In the genomic region with DNA sequence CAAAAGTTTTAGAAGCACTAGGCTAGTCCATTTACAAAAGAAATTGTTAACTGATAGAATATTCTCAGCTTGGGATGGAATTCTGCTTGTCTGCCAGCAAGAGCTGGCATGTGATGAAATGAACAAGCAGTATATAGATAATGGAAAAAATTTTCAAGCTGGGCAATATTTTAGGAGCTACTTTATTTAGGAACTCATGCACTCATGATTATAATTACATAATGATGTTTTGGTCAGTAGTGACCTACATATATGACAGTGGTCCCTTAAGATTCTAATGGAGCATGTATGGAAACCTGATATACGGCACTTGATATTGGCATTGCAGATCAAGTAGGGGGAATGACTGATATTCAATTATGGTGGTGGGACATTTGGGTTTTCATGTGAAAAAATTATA, we compare ENCODE assay signal across 24 cellular contexts.
"Had no signal": no experiment of that assay in that cellular context is flagged by ENCODE, and none has a peak within 500 bp of the region (broad histone marks: within the 10 kb centered on the region; RNA-seq: fewer than 3 reads in every experiment).

No MANE protein-coding gene starts in this region.

- H3K27ac Mint-ChIP-seq: stimulated activated effector memory CD8-positive, alpha-beta T cell treated with anti-CD3 and anti-CD28 coated beads, Interleukin-12 subunit alpha, Interleukin-12 subunit beta, amount 100 ng/mL, for 72 hours; stimulated activated memory B cell treated with anti-CD40 and anti-IgM and Interleukin-4, amounts not matched to agents 10 μg/mL and 1 μg/mL and 100 μg/mL, for 72 hours; stimulated activated naive B cell treated with anti-CD40 and anti-IgM and Interleukin-4, amounts not matched to agents 10 μg/mL and 1 μg/mL and 100 μg/mL, for 72 hours; stimulated activated naive CD8-positive, alpha-beta T cell treated with anti-CD3 and anti-CD28 coated beads, Interleukin-15, amount 100 ng/mL, for 72 hours; stimulated activated naive CD8-positive, alpha-beta T cell treated with anti-CD3 and anti-CD28 coated beads, Interleukin-15, Interleukin-2, amounts not matched to agents 100 ng/mL and 50 ng/mL, for 24 hours; type B pancreatic cell had no signal

- H3K27me3 Mint-ChIP-seq: stimulated activated memory B cell treated with anti-CD40 and anti-IgM and Interleukin-4, amounts not matched to agents 10 μg/mL and 1 μg/mL and 100 μg/mL, for 72 hours; stimulated activated naive B cell treated with anti-CD40 and anti-IgM and Interleukin-4, amounts not matched to agents 10 μg/mL and 1 μg/mL and 100 μg/mL, for 72 hours; stimulated activated naive CD8-positive, alpha-beta T cell treated with anti-CD3 and anti-CD28 coated beads, Interleukin-15, amount 100 ng/mL, for 72 hours; stimulated activated naive CD8-positive, alpha-beta T cell treated with anti-CD3 and anti-CD28 coated beads, Interleukin-15, Interleukin-2, amounts not matched to agents 100 ng/mL and 50 ng/mL, for 24 hours; type B pancreatic cell had no signal

- DNase-seq: stimulated activated CD4-positive, alpha-beta T cell treated with anti-CD3 and anti-CD28 coated beads, Interleukin-2, amount 100 ng/mL, for 48 hours; stimulated activated CD4-positive, alpha-beta T cell treated with anti-CD3 and anti-CD28 coated beads, Interleukin-4, amount 100 ng/mL, for 1 hour; stimulated activated CD4-positive, alpha-beta T cell treated with anti-CD3 and anti-CD28 coated beads, Interleukin-4, amount 100 ng/mL, for 24 hours; stimulated activated CD4-positive, alpha-beta T cell treated with anti-CD3 and anti-CD28 coated beads, Interleukin-4, amount 100 ng/mL, for 4 hours; stimulated activated CD8-positive, alpha-beta memory T cell treated with anti-CD3 and anti-CD28 coated beads, Interleukin-4, amount 100 ng/mL, for 48 hours; stimulated activated naive B cell treated with anti-CD40 and anti-IgM and Interleukin-4, amounts not matched to agents 10 μg/mL and 1 μg/mL and 100 μg/mL, for 72 hours; stimulated activated naive CD4-positive, alpha-beta T cell; stimulated activated naive CD4-positive, alpha-beta T cell treated with Interleukin-2 at 50 U/mL for 16 hours; stimulated activated naive CD8-positive, alpha-beta T cell treated with anti-CD3 and anti-CD28 coated beads, Interleukin-15, amount 100 ng/mL, for 72 hours; stimulated activated naive CD8-positive, alpha-beta T cell treated with anti-CD3 and anti-CD28 coated beads, Interleukin-15, Interleukin-2, amounts not matched to agents 100 U/mL and 50 U/mL, for 24 hours; stomach; substantia nigra; testis; thyroid gland; tibial artery; transverse colon; trophoblast cell; upper lobe of left lung; upper lobe of right lung; uterus had no signal

- ATAC-seq: stimulated activated effector memory CD8-positive, alpha-beta T cell treated with anti-CD3 and anti-CD28 coated beads, Interleukin-12 subunit alpha, Interleukin-12 subunit beta, amount 100 ng/mL, for 72 hours; stimulated activated memory B cell treated with anti-CD40 and anti-IgM and Interleukin-4, amounts not matched to agents 10 μg/mL and 1 μg/mL and 100 μg/mL, for 72 hours; stimulated activated naive B cell treated with anti-CD40 and anti-IgM and Interleukin-4, amounts not matched to agents 10 μg/mL and 1 μg/mL and 100 μg/mL, for 72 hours; stimulated activated naive CD8-positive, alpha-beta T cell treated with anti-CD3 and anti-CD28 coated beads, Interleukin-15, amount 100 ng/mL, for 72 hours; stimulated activated naive CD8-positive, alpha-beta T cell treated with anti-CD3 and anti-CD28 coated beads, Interleukin-15, Interleukin-2, amounts not matched to agents 100 U/mL and 50 U/mL, for 24 hours; upper lobe of right lung had no signal

- H3K9me3 Mint-ChIP-seq: stimulated activated effector memory CD8-positive, alpha-beta T cell treated with anti-CD3 and anti-CD28 coated beads, Interleukin-12 subunit alpha, Interleukin-12 subunit beta, amount 100 ng/mL, for 72 hours; stimulated activated memory B cell treated with anti-CD40 and anti-IgM and Interleukin-4, amounts not matched to agents 10 μg/mL and 1 μg/mL and 100 μg/mL, for 72 hours; stimulated activated naive B cell treated with anti-CD40 and anti-IgM and Interleukin-4, amounts not matched to agents 10 μg/mL and 1 μg/mL and 100 μg/mL, for 72 hours; stimulated activated naive CD8-positive, alpha-beta T cell treated with anti-CD3 and anti-CD28 coated beads, Interleukin-15, amount 100 ng/mL, for 72 hours; stimulated activated naive CD8-positive, alpha-beta T cell treated with anti-CD3 and anti-CD28 coated beads, Interleukin-15, Interleukin-2, amounts not matched to agents 100 ng/mL and 50 ng/mL, for 24 hours; type B pancreatic cell had no signal

- H3K4me3 Mint-ChIP-seq: stimulated activated effector memory CD8-positive, alpha-beta T cell treated with anti-CD3 and anti-CD28 coated beads, Interleukin-12 subunit alpha, Interleukin-12 subunit beta, amount 100 ng/mL, for 72 hours; stimulated activated memory B cell treated with anti-CD40 and anti-IgM and Interleukin-4, amounts not matched to agents 10 μg/mL and 1 μg/mL and 100 μg/mL, for 72 hours; stimulated activated naive B cell treated with anti-CD40 and anti-IgM and Interleukin-4, amounts not matched to agents 10 μg/mL and 1 μg/mL and 100 μg/mL, for 72 hours; stimulated activated naive CD8-positive, alpha-beta T cell treated with anti-CD3 and anti-CD28 coated beads, Interleukin-15, amount 100 ng/mL, for 72 hours; stimulated activated naive CD8-positive, alpha-beta T cell treated with anti-CD3 and anti-CD28 coated beads, Interleukin-15, Interleukin-2, amounts not matched to agents 100 ng/mL and 50 ng/mL, for 24 hours; type B pancreatic cell had no signal
